19 cellular contexts compared by ENCODE assay signal in genomic region chr19:15467734-15468214, GRCh38. TPM values are rescaled to one million over a fixed set of nuclear protein-coding genes. Genes with fewer than 3 reads are reported as not detected.
DNase-seq lines count a peak whose midpoint lies in the region; ATAC-seq lines count a peak whose summit lies in the region.
"Had no signal": no experiment of that assay in that cellular context is flagged by ENCODE, and none has a peak within 500 bp of the region (broad histone marks: within the 10 kb centered on the region; RNA-seq: fewer than 3 reads in every experiment).

No MANE protein-coding gene starts in this region.

- POLR2A ChIA-PET in activated CD4-positive, alpha-beta memory T cell treated with anti-CD3 and anti-CD28 coated beads, Interleukin-2, amount 10 ng/mL, durations not matched to agents 7 days and 5 days (lab: Charles Lee) = interaction anchor here (0.7 to 9.5 kb wide), 15 partner anchors 12 to 376 kb away, joined by 3 to 124 read pairs (median 10); partner anchors contain the start of genes AKAP8, AKAP8L, PGLYRP2 and WIZ

- H3K4me3 ChIP-seq in BLaER1 treated with 17β-estradiol and CSF1 and Interleukin-3, amounts not matched to agents 10 nM and 100 nM = no peak overlapping the region
- H3K4me3 ChIP-seq: cardiac muscle cell had no signal

- peak overlapping the region; percentile 75 for H3K27ac Mint-ChIP-seq in T-helper 1 cell treated with Interleukin-12 subunit alpha and Interleukin-12 subunit beta and Interleukin-4 antibody, amounts not matched to agents 30 μg/mL and 1 μg/mL, for 36 hours
- peak overlapping the region; percentile 98 for H3K27ac Mint-ChIP-seq in activated CD4-positive, alpha-beta memory T cell treated with anti-CD3 and anti-CD28 coated beads, Interleukin-2, amount 10 ng/mL, durations not matched to agents 7 days and 5 days
- peak overlapping the region; percentile 17 to 93 (median 70) for H3K27ac Mint-ChIP-seq in immature natural killer cell

- peak overlapping the region; percentile 55 to 98 (median 86) for H3K4me2 ChIP-seq in BLaER1 treated with 17β-estradiol and CSF1 and Interleukin-3, amounts not matched to agents 10 nM and 100 nM

- peak overlapping the region in 9 of 11 experiments; percentile 29 to 99 (median 98); a peak in 17 of 22 replicates for H3K27ac ChIP-seq in BLaER1 treated with 17β-estradiol and CSF1 and Interleukin-3, amounts not matched to agents 10 nM and 100 nM
- H3K27ac ChIP-seq: cardiac muscle cell had no signal

- H3K9ac ChIP-seq in BLaER1 treated with 17β-estradiol and CSF1 and Interleukin-3, amounts not matched to agents 10 nM and 100 nM = peak overlapping the region in 6 of 11 experiments; percentile 46 to 98 (median 78); a peak in 10 of 22 replicates

- no peaks in the 10 kb centered on the region for H4K20me1 ChIP-seq in BLaER1 treated with 17β-estradiol and CSF1 and Interleukin-3, amounts not matched to agents 10 nM and 100 nM

- ATAC-seq in GM18861 (IDR thresholded peaks at IDR 0.05; ENCODE audit: unreplicated experiment) = no peak

- peaks cover 41% of the 10 kb centered on the region for H3K4me1 Mint-ChIP-seq in T-helper 1 cell treated with Interleukin-12 subunit alpha and Interleukin-12 subunit beta and Interleukin-4 antibody, amounts not matched to agents 30 μg/mL and 1 μg/mL, for 36 hours (ENCODE audit: low read depth)
- H3K4me1 Mint-ChIP-seq in activated CD4-positive, alpha-beta memory T cell treated with anti-CD3 and anti-CD28 coated beads, Interleukin-2, amount 10 ng/mL, durations not matched to agents 7 days and 5 days = peaks cover 59% of the 10 kb centered on the region
- H3K4me1 Mint-ChIP-seq in immature natural killer cell = peaks cover 56 to 60% of the 10 kb centered on the region in 2 donors

- CTCF ChIA-PET in activated CD4-positive, alpha-beta memory T cell treated with anti-CD3 and anti-CD28 coated beads, Interleukin-2, amount 10 ng/mL, durations not matched to agents 7 days and 5 days (lab: Charles Lee) = interaction anchor here (1.1 to 3.0 kb wide), 6 partner anchors 43 to 88 kb away, joined by 3 to 28 read pairs (median 4); partner anchors contain the start of genes AKAP8 and AKAP8L

- H3K9me3 ChIP-seq in BLaER1 treated with 17β-estradiol and CSF1 and Interleukin-3, amounts not matched to agents 10 nM and 100 nM (replicated peaks in 1 of 11) = peaks cover 0 to 14% (median 7%) of the 10 kb centered on the region in 11 experiments; a peak in 8 of 22 replicates
- H3K9me3 ChIP-seq: heart left ventricle had no signal

- peaks cover 49 to 74% (median 66%) of the 10 kb centered on the region in 10 experiments for H3K4me1 ChIP-seq in BLaER1 treated with 17β-estradiol and CSF1 and Interleukin-3, amounts not matched to agents 10 nM and 100 nM

- H3K27me3 ChIP-seq in BLaER1 treated with 17β-estradiol and CSF1 and Interleukin-3, amounts not matched to agents 10 nM and 100 nM = peaks cover 10 to 16% (median 14%) of the 10 kb centered on the region in 11 experiments

- H3K27me3 Mint-ChIP-seq in T-helper 1 cell treated with Interleukin-12 subunit alpha and Interleukin-12 subunit beta and Interleukin-4 antibody, amounts not matched to agents 30 μg/mL and 1 μg/mL, for 36 hours (ENCODE audit: low read depth) = peaks cover 15% of the 10 kb centered on the region
- H3K27me3 Mint-ChIP-seq in activated CD4-positive, alpha-beta memory T cell treated with anti-CD3 and anti-CD28 coated beads, Interleukin-2, amount 10 ng/mL, durations not matched to agents 7 days and 5 days = peaks cover 8% of the 10 kb centered on the region
- peaks cover 2 to 9% (median 4%) of the 10 kb centered on the region in 3 donors for H3K27me3 Mint-ChIP-seq in immature natural killer cell (ENCODE audit: low read depth in 3 of 3)

- 0 out of 22 replicates have a peak, but pooled peaks cover 0 to under 1% (median 0%) of the 10 kb centered on the region in 11 experiments for H3K36me3 ChIP-seq in BLaER1 treated with 17β-estradiol and CSF1 and Interleukin-3, amounts not matched to agents 10 nM and 100 nM
- H3K36me3 ChIP-seq: cardiac muscle cell, heart left ventricle had no signal

- H3K4me3 Mint-ChIP-seq in T-helper 1 cell treated with Interleukin-12 subunit alpha and Interleukin-12 subunit beta and Interleukin-4 antibody, amounts not matched to agents 30 μg/mL and 1 μg/mL, for 36 hours = peak overlapping the region; percentile 62
- H3K4me3 Mint-ChIP-seq in activated CD4-positive, alpha-beta memory T cell treated with anti-CD3 and anti-CD28 coated beads, Interleukin-2, amount 10 ng/mL, durations not matched to agents 7 days and 5 days = peak overlapping the region; percentile 17
- H3K4me3 Mint-ChIP-seq in immature natural killer cell = peak overlapping the region in 3 of 5 donors; percentile 18 to 78 (median 51)

- peaks cover 5% of the 10 kb centered on the region for H3K9me3 Mint-ChIP-seq in T-helper 1 cell treated with Interleukin-12 subunit alpha and Interleukin-12 subunit beta and Interleukin-4 antibody, amounts not matched to agents 30 μg/mL and 1 μg/mL, for 36 hours
- no peaks in the 10 kb centered on the region for H3K9me3 Mint-ChIP-seq in activated CD4-positive, alpha-beta memory T cell treated with anti-CD3 and anti-CD28 coated beads, Interleukin-2, amount 10 ng/mL, durations not matched to agents 7 days and 5 days
- H3K9me3 Mint-ChIP-seq in immature natural killer cell = no peaks in the 10 kb centered on the region

- H3K36me3 Mint-ChIP-seq in T-helper 1 cell treated with Interleukin-12 subunit alpha and Interleukin-12 subunit beta and Interleukin-4 antibody, amounts not matched to agents 30 μg/mL and 1 μg/mL, for 36 hours (ENCODE audit: low read depth) = peaks cover 33% of the 10 kb centered on the region
- peaks cover 39% of the 10 kb centered on the region for H3K36me3 Mint-ChIP-seq in activated CD4-positive, alpha-beta memory T cell treated with anti-CD3 and anti-CD28 coated beads, Interleukin-2, amount 10 ng/mL, durations not matched to agents 7 days and 5 days (ENCODE audit: low read depth)
- H3K36me3 Mint-ChIP-seq in immature natural killer cell = peaks cover 0 to 6% (median 0%) of the 10 kb centered on the region in 3 donors

- DNase-seq in T-helper 1 cell = no peak
- DNase-seq in activated CD4-positive, alpha-beta memory T cell treated with anti-CD3 and anti-CD28 coated beads, Interleukin-2, amount 10 ng/mL, durations not matched to agents 7 days and 5 days = no peak
- DNase-seq in immature natural killer cell = no peak
- DNase-seq in CD1c-positive myeloid dendritic cell (ENCODE audit: extremely low spot score) = no peak
- no peak for DNase-seq in NCI-H446 (lab: John Stamatoyannopoulos, UW)
- DNase-seq: 8988T; C1 segment of cervical spinal cord; effector CD8-positive, alpha-beta T cell; heart left ventricle; NCI-H187 treated with DMSO at 0.1 percent for 48 hours; NCI-H345; RPMI8226 had no signal

RNA-seq across cellular contexts. Expression of gene RASAL3, which starts 3.4 kb away (rescaled TPM):
- 100 to 1,000 TPM; 174 to 179 TPM for total RNA-seq in activated CD4-positive, alpha-beta memory T cell treated with anti-CD3 and anti-CD28 coated beads, Interleukin-2, amount 10 ng/mL, durations not matched to agents 7 days and 5 days
- 100 to 1,000 TPM in 1 of 3 donors, 10 to 100 TPM in 2; 71.5 to 114 (median 89.1) TPM for polyA plus RNA-seq in immature natural killer cell
- total RNA-seq: cardiac muscle cell, fibroblast of lung had no signal
- polyA plus RNA-seq: cardiac muscle cell, fibroblast of lung had no signal

RNA-seq across cellular contexts. Expression of gene PGLYRP2, which starts 11.5 kb away (rescaled TPM):
- under 1 TPM; 0.08 to 0.10 TPM for total RNA-seq in activated CD4-positive, alpha-beta memory T cell treated with anti-CD3 and anti-CD28 coated beads, Interleukin-2, amount 10 ng/mL, durations not matched to agents 7 days and 5 days
- polyA plus RNA-seq in immature natural killer cell = under 1 TPM in 2 of 3 donors, not detected in 1; 0.10 to 0.17 TPM
- total RNA-seq: cardiac muscle cell, fibroblast of lung, heart left ventricle, lung microvascular endothelial cell, posterior vena cava had no signal
- polyA plus RNA-seq: cardiac muscle cell, fibroblast of lung, heart left ventricle had no signal

RNA-seq across cellular contexts. Expression of gene WIZ, which starts 18.0 kb away (rescaled TPM):
- total RNA-seq in activated CD4-positive, alpha-beta memory T cell treated with anti-CD3 and anti-CD28 coated beads, Interleukin-2, amount 10 ng/mL, durations not matched to agents 7 days and 5 days = 10 to 100 TPM; 25.3 to 25.4 TPM
- polyA plus RNA-seq in immature natural killer cell = 1 to 10 TPM in 1 of 3 donors, under 1 TPM in 1, not detected in 1; 0.78 to 1.5 TPM

RNA-seq across cellular contexts. Expression of gene CYP4F22, which starts 40.6 kb away (rescaled TPM):
- 1 to 10 TPM; 1.4 TPM for total RNA-seq in activated CD4-positive, alpha-beta memory T cell treated with anti-CD3 and anti-CD28 coated beads, Interleukin-2, amount 10 ng/mL, durations not matched to agents 7 days and 5 days
- polyA plus RNA-seq in immature natural killer cell = 1 to 10 TPM in 2 of 3 donors, not detected in 1; 1.3 to 2.7 TPM
- total RNA-seq: cardiac muscle cell, fibroblast of lung, lung microvascular endothelial cell, posterior vena cava had no signal
- polyA plus RNA-seq: cardiac muscle cell, fibroblast of lung, heart left ventricle had no signal

RNA-seq across cellular contexts. Expression of gene AKAP8L, which starts 49.0 kb away (rescaled TPM):
- total RNA-seq in activated CD4-positive, alpha-beta memory T cell treated with anti-CD3 and anti-CD28 coated beads, Interleukin-2, amount 10 ng/mL, durations not matched to agents 7 days and 5 days = 10 to 100 TPM; 96.3 to 98.2 TPM
- polyA plus RNA-seq in immature natural killer cell = 10 to 100 TPM; 28.4 to 58.5 (median 29.6) TPM
